ENCODE assay signal across 8 cellular contexts in the genomic region with DNA sequence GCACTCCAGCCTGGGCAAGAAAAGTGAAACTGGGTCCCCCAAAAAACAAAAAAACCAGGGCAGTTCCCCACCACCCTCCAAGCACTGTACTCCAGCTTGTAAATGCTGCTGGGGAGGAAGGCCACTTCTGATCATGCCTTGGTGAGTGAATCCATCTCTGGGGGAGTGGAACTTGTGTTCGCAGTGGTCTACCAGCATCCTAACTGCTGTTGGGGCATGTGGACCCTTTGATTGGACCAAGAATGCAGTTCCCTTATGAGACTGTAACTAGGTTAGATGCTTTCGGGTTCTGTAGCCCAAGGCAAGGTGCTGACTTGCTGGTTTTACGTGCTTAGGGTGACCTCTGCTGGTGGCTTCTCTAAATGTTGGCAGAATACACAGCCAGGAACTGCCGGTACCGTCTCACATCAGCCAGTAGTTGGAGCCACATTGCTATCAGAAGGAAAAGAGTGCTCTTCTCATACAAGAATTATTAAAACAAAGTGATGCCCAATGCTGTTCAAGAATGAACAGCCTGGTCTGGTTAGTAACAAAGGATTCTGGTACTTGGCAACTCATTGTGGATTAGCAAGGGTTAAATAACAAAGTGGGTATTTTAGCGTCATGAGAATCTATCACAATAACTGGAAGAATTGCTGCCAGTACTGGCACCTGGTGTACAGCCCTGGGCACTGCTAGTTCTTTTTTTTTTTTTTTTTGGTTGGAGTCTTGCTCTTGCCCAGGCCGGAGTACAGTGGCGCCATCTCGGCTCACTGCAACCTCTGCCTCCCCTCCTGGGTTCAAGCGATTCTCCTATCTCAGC. TPM values are rescaled to one million over a fixed set of nuclear protein-coding genes. Genes with fewer than 3 reads are reported as not detected.
DNase-seq lines count a peak whose midpoint lies in the region; ATAC-seq and TF ChIP-seq lines count a peak whose summit lies in the region.

No MANE protein-coding gene starts in this region.

- TF ChIP-seq CTCF in GM13976 (IDR thresholded peaks at IDR 0.05; ENCODE audit: borderline replicate concordance, control extremely low read depth, extremely low read depth, insufficient read depth, missing control alignments) (peak; percentile 95), adrenal gland (IDR thresholded peaks at IDR 0.05) (peak; percentile 90 to 100 (median 99)), heart left ventricle (IDR thresholded peaks at IDR 0.05) (peak; percentile 85 to 98 (median 92))

- POLR2A ChIA-PET in T-cell (lab: Charles Lee): interaction anchor here in 1 of 2 donors (0.6 to 0.7 kb wide), 2 partner anchors 56 to 122 kb away, joined by 3 read pairs; no protein-coding TSS in a partner anchor

- peak; percentile 93 for DNase-seq in GM13976 (ENCODE audit: low spot score)
- DNase-seq in NCI-H1694 treated with DMSO at 0.1 percent for 48 hours (lab: John Stamatoyannopoulos, UW): peak; percentile 93
- DNase-seq in T-cell: peak; percentile 77 to 94 (median 90)
- peak; percentile 88 to 98 (median 93) for DNase-seq in adrenal gland
- peak in 4 of 5 donors; percentile 86 to 89 (median 88) for DNase-seq in heart left ventricle
- peak; percentile 93 for DNase-seq in renal cortical epithelial cell (ENCODE audit: low read depth)

- 12 to 19% (median 17%) methylated on average over 8 to 10 of the region's 10 CpGs for WGBS in adrenal gland, 4 donors
- WGBS in heart left ventricle, 4 donors: 24 to 29% (median 24%) methylated on average over 10 of the region's 10 CpGs

- peak overlapping the region; percentile 74 to 82 for H3K27ac Mint-ChIP-seq in T-cell

- TF ChIP-seq POLR2A in adrenal gland (IDR thresholded peaks at IDR 0.05): no peak
- TF ChIP-seq POLR2A in heart left ventricle (IDR thresholded peaks at IDR 0.05): no peak

- H3K4me3 Mint-ChIP-seq in T-cell: no peak overlapping the region

- in situ Hi-C loops in GM13976 (cut with MboI; ENCODE audit: low sequenced_read_pairs, unreplicated experiment): loop anchor here (5.0 to 25.0 kb wide), 2 partner anchors 107 to 277 kb away; a partner anchor contains a TSS

- CTCF ChIA-PET in T-cell (lab: Charles Lee): interaction anchor here (0.6 to 1.3 kb wide), 8 partner anchors 24 to 209 kb away, joined by 3 to 11 read pairs (median 4); a partner anchor contains a TSS

- H3K36me3 ChIP-seq in adrenal gland (replicated peaks in 1 of 2): no peaks in the 10 kb centered on the region
- H3K36me3 ChIP-seq in heart left ventricle: no peaks in the 10 kb centered on the region

- H3K36me3 Mint-ChIP-seq in T-cell: peaks cover 3% of the 10 kb centered on the region

- H3K4me3 ChIP-seq in adrenal gland (no peak overlapping the region), heart left ventricle (no peak overlapping the region)

- ATAC-seq in HG02943 (IDR thresholded peaks at IDR 0.05; ENCODE audit: low read depth, unreplicated experiment) (peak; percentile 77), T-cell (replicated peaks in 1 of 4) (peak; percentile 97 to 100 (median 99)), heart left ventricle (peak; percentile 95 to 98 (median 98)), GM18519 (IDR thresholded peaks at IDR 0.05; ENCODE audit: low FRiP score, unreplicated experiment) (no peak)

- H3K4me1 ChIP-seq in adrenal gland (replicated peaks in 1 of 2) (no peaks in the 10 kb centered on the region), heart left ventricle (peaks cover 0 to 6% (median 0%) of the 10 kb centered on the region in 12 donors)

- peaks cover 5 to 7% (median 5%) of the 10 kb centered on the region in 3 donors for H3K4me1 Mint-ChIP-seq in T-cell

- intact Hi-C loops in adrenal gland (cut with DNase I): loop anchor here in 1 of 2 donors (2.0 to 10.0 kb wide), 2 partner anchors 104 to 264 kb away; a partner anchor contains a TSS
- intact Hi-C loops in heart left ventricle (cut with DNase I): loop anchor here (1.0 to 10.0 kb wide), 12 partner anchors 104 to 284 kb away; a partner anchor contains a TSS

- no peaks in the 10 kb centered on the region for H3K27me3 ChIP-seq in adrenal gland
- no peaks in the 10 kb centered on the region for H3K27me3 ChIP-seq in heart left ventricle

- H3K9me3 ChIP-seq in adrenal gland (replicated peaks in 1 of 3) (no peaks in the 10 kb centered on the region), heart left ventricle (no peaks in the 10 kb centered on the region)

- H3K9me3 Mint-ChIP-seq in T-cell: no peaks in the 10 kb centered on the region

- H3K27ac ChIP-seq in adrenal gland: no peak overlapping the region
- H3K27ac ChIP-seq in heart left ventricle: peak overlapping the region in 1 of 12 donors; percentile 43

- no peaks in the 10 kb centered on the region for H3K27me3 Mint-ChIP-seq in T-cell

RNA-seq across cellular contexts. Expression of a gene that starts 13.0 kb away (rescaled TPM):
- 100 to 1,000 TPM in 1 of 5 donors, 10 to 100 TPM in 4; 50.7 to 114 (median 58.8) TPM for total RNA-seq in T-cell
- total RNA-seq in adrenal gland: 10 to 100 TPM; 16.1 to 49.0 (median 29.6) TPM
- polyA plus RNA-seq in adrenal gland: 10 to 100 TPM; 15.5 to 35.6 (median 20.4) TPM
- 10 to 100 TPM; 13.0 to 25.2 (median 20.7) TPM for total RNA-seq in heart left ventricle
- polyA plus RNA-seq in heart left ventricle: 10 to 100 TPM; 12.9 to 44.0 TPM
- 38.0 and 39.0 TPM in 2 replicates for total RNA-seq in renal cortical epithelial cell

RNA-seq across cellular contexts. Expression of a gene that starts 13.3 kb away (rescaled TPM):
- total RNA-seq in T-cell (100 to 1,000 TPM in 1 of 5 donors, 10 to 100 TPM in 4; 70.9 to 101 (median 82.6) TPM), adrenal gland (100 to 1,000 TPM in 4 of 8 donors, 10 to 100 TPM in 4; 63.1 to 212 (median 138) TPM), heart left ventricle (100 to 1,000 TPM in 7 of 9 donors, 10 to 100 TPM in 2; 68.7 to 227 (median 187) TPM), renal cortical epithelial cell (10.6 and 14.3 TPM in 2 replicates)
- polyA plus RNA-seq in adrenal gland (100 to 1,000 TPM; 268 to 364 (median 270) TPM), heart left ventricle (100 to 1,000 TPM; 220 to 345 TPM)

RNA-seq across cellular contexts. Expression of a gene that starts 22.8 kb away (rescaled TPM):
- not detected for total RNA-seq in T-cell
- under 1 TPM in 1 of 8 donors, not detected in 7; 0.55 TPM for total RNA-seq in adrenal gland
- polyA plus RNA-seq in adrenal gland: under 1 TPM in 1 of 3 donors, not detected in 2; 0.24 TPM
- 1 to 10 TPM in 3 of 9 donors, under 1 TPM in 1, not detected in 5; 0.87 to 8.3 (median 2.3) TPM for total RNA-seq in heart left ventricle
- 1 to 10 TPM in 1 of 2 donors, not detected in 1; 6.3 TPM for polyA plus RNA-seq in heart left ventricle
- total RNA-seq in renal cortical epithelial cell: 2.3 and 140 TPM in 2 replicates

RNA-seq across cellular contexts. Expression of a gene that starts 27.5 kb away (rescaled TPM):
- total RNA-seq in T-cell: 10 to 100 TPM; 70.9 to 95.2 (median 89.9) TPM
- 10 to 100 TPM; 16.9 to 47.4 (median 31.4) TPM for total RNA-seq in adrenal gland
- 100 to 1,000 TPM in 2 of 3 donors, 10 to 100 TPM in 1; 31.5 to 351 (median 246) TPM for polyA plus RNA-seq in adrenal gland
- 10 to 100 TPM; 21.6 to 57.2 (median 31.1) TPM for total RNA-seq in heart left ventricle
- 10 to 100 TPM; 40.4 to 70.1 TPM for polyA plus RNA-seq in heart left ventricle
- total RNA-seq in renal cortical epithelial cell: 10.8 and 43.3 TPM in 2 replicates

RNA-seq across cellular contexts. Expression of a gene that starts 37.3 kb away (rescaled TPM):
- total RNA-seq in T-cell (not detected), adrenal gland (under 1 TPM in 3 of 8 donors, not detected in 5; 0.20 to 0.47 (median 0.41) TPM), heart left ventricle (under 1 TPM in 2 of 9 donors, not detected in 7; 0.35 to 0.91 TPM), renal cortical epithelial cell (0.65 TPM in 1 of 2 replicates, not detected in the other)
- polyA plus RNA-seq in adrenal gland (1 to 10 TPM in 1 of 3 donors, under 1 TPM in 2; 0.37 to 2.3 (median 0.61) TPM), heart left ventricle (under 1 TPM in 1 of 2 donors, not detected in 1; 0.12 TPM)
